In the genomic region with DNA sequence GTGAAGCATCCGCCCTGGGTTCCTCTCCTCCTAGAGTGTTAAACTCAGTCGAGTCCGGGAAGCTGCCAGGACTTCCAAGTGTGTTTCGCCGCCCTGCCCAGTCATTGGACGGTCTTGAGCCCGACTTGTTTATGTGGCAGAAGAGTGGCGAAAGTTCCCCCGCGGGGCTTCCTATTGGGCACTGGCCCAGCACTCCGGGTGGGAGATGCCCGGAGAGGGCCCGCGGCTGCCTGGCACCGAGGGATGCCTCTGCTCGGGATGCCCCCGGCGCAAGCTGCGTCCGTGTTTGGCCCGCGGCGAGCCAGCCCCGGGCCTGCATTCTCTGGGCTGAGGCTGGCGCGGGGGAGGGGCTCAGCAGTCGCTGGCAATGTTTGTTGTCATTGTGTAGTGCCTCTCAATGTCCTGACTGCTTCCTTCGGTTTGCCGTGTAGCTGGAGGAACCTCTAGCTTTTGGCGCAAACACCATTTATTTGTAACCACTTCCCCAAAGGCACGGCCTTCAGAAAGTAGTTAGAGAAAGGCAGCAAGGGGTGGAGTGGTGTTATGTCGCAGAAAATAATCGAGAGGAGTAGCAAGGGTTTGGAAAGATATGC, we compare ENCODE assay signal across 8 cellular contexts. TPM values are rescaled to one million over a fixed set of nuclear protein-coding genes. Genes with fewer than 3 reads are reported as not detected.
DNase-seq lines count a peak whose midpoint lies in the region; ATAC-seq and TF ChIP-seq lines count a peak whose summit lies in the region.

No MANE protein-coding gene starts in this region.

- DNase-seq in GM03348 (ENCODE audit: low spot score) (peak; percentile 75), H7 (peak; percentile 83), NB4 (ENCODE audit: low read depth) (peak; percentile 93), fibroblast of villous mesenchyme (ENCODE audit: low read depth) (peak; percentile 78), myocyte (ENCODE audit: low read depth) (peak; percentile 83), upper lobe of left lung (peak; percentile 88 to 91)
- DNase-seq in activated T-helper 1 cell treated with anti-CD3 and anti-CD28 coated beads, Interleukin-12 subunit alpha, Interleukin-12 subunit beta, Interleukin-2, Interleukin-4 antibody, amounts not matched to agents 30 ng/mL and 10 ng/mL and 1 ng/mL, durations not matched to agents 14 hours and 24 hours and 36 hours (ENCODE audit: low spot score) = peak; percentile 3
- no peak for DNase-seq in central memory CD4-positive, alpha-beta T cell

- no peak overlapping the region for H3K27ac Mint-ChIP-seq in activated T-helper 1 cell treated with anti-CD3 and anti-CD28 coated beads, Interleukin-12 subunit alpha, Interleukin-12 subunit beta, Interleukin-2, Interleukin-4 antibody, amounts not matched to agents 30 ng/mL and 10 ng/mL and 1 ng/mL, durations not matched to agents 14 hours and 24 hours and 36 hours

- peaks cover 18 to 35% (median 20%) of the 10 kb centered on the region in 4 donors for H3K4me1 ChIP-seq in upper lobe of left lung

- 0 to 5% methylated on average over 7 to 17 of the region's 33 CpGs for whole genome bisulfite sequencing in upper lobe of left lung, 2 donors

- no peak for TF ChIP-seq EP300 in upper lobe of left lung (IDR thresholded peaks at IDR 0.05)

- ATAC-seq in upper lobe of left lung (ENCODE audit: low FRiP score in 2 of 2) = peak; percentile 81

- no peak for TF ChIP-seq CTCF in NB4 (IDR thresholded peaks at IDR 0.05; ENCODE audit: low read depth, low read length)
- no peak for TF ChIP-seq CTCF in fibroblast of villous mesenchyme (IDR thresholded peaks at IDR 0.05; ENCODE audit: insufficient read depth, low read depth, low read length)
- TF ChIP-seq CTCF in upper lobe of left lung (IDR thresholded peaks at IDR 0.05) = no peak

- H3K27ac ChIP-seq in upper lobe of left lung = peak overlapping the region; percentile 87 to 96 (median 91)

- intact Hi-C loops in activated T-helper 1 cell treated with anti-CD3 and anti-CD28 coated beads, Interleukin-12 subunit alpha, Interleukin-12 subunit beta, Interleukin-2, Interleukin-4 antibody, amounts not matched to agents 30 ng/mL and 10 ng/mL and 1 ng/mL, durations not matched to agents 14 hours and 24 hours and 36 hours (cut with micrococcal nuclease) = loop anchor here (5.0 kb wide), 1 partner anchor 361 kb away; a partner anchor contains a TSS

- TF ChIP-seq POLR2A in NB4 (IDR thresholded peaks at IDR 0.05; ENCODE audit: extremely low read depth, insufficient read length) = peak; percentile 47
- peak in 3 of 4 donors; percentile 24 to 62 (median 56) for TF ChIP-seq POLR2A in upper lobe of left lung (IDR thresholded peaks at IDR 0.05)

- no peaks in the 10 kb centered on the region for H3K36me3 ChIP-seq in H7 (replicated peaks; ENCODE audit: control insufficient read depth, insufficient read depth, low read length)
- H3K36me3 ChIP-seq in upper lobe of left lung = no peaks in the 10 kb centered on the region

- H3K4me3 ChIP-seq in H7 (ENCODE audit: insufficient read depth, low read depth, low read length) = peak overlapping the region; percentile 76
- H3K4me3 ChIP-seq in NB4 (ENCODE audit: low read depth, low read length) = peak overlapping the region; percentile 75
- H3K4me3 ChIP-seq in fibroblast of villous mesenchyme (ENCODE audit: low read depth, low read length) = peak overlapping the region; percentile 89
- H3K4me3 ChIP-seq in upper lobe of left lung = peak overlapping the region; percentile 87 to 96 (median 93)

- no peaks in the 10 kb centered on the region for H3K9me3 ChIP-seq in upper lobe of left lung

- H3K4me1 Mint-ChIP-seq in activated T-helper 1 cell treated with anti-CD3 and anti-CD28 coated beads, Interleukin-12 subunit alpha, Interleukin-12 subunit beta, Interleukin-2, Interleukin-4 antibody, amounts not matched to agents 30 ng/mL and 10 ng/mL and 1 ng/mL, durations not matched to agents 14 hours and 24 hours and 36 hours (ENCODE audit: low read depth) = peaks cover 6% of the 10 kb centered on the region

- H3K4me3 Mint-ChIP-seq in activated T-helper 1 cell treated with anti-CD3 and anti-CD28 coated beads, Interleukin-12 subunit alpha, Interleukin-12 subunit beta, Interleukin-2, Interleukin-4 antibody, amounts not matched to agents 30 ng/mL and 10 ng/mL and 1 ng/mL, durations not matched to agents 14 hours and 24 hours and 36 hours = peak overlapping the region; percentile 75

- H3K27me3 ChIP-seq in H7 (ENCODE audit: control insufficient read depth, insufficient read depth, low read length) (peaks cover 6% of the 10 kb centered on the region), upper lobe of left lung (no peaks in the 10 kb centered on the region)

- no peaks in the 10 kb centered on the region for H3K9me3 Mint-ChIP-seq in activated T-helper 1 cell treated with anti-CD3 and anti-CD28 coated beads, Interleukin-12 subunit alpha, Interleukin-12 subunit beta, Interleukin-2, Interleukin-4 antibody, amounts not matched to agents 30 ng/mL and 10 ng/mL and 1 ng/mL, durations not matched to agents 14 hours and 24 hours and 36 hours

- H3K27me3 Mint-ChIP-seq in activated T-helper 1 cell treated with anti-CD3 and anti-CD28 coated beads, Interleukin-12 subunit alpha, Interleukin-12 subunit beta, Interleukin-2, Interleukin-4 antibody, amounts not matched to agents 30 ng/mL and 10 ng/mL and 1 ng/mL, durations not matched to agents 14 hours and 24 hours and 36 hours (ENCODE audit: insufficient read depth) = peaks cover 46% of the 10 kb centered on the region

- H3K36me3 Mint-ChIP-seq in activated T-helper 1 cell treated with anti-CD3 and anti-CD28 coated beads, Interleukin-12 subunit alpha, Interleukin-12 subunit beta, Interleukin-2, Interleukin-4 antibody, amounts not matched to agents 30 ng/mL and 10 ng/mL and 1 ng/mL, durations not matched to agents 14 hours and 24 hours and 36 hours (ENCODE audit: low read depth) = no peaks in the 10 kb centered on the region

RNA-seq across cellular contexts. Expression of a gene that starts 1.2 kb away (rescaled TPM):
- total RNA-seq in H7 (2014; rRNA removed; shearing (Covaris generic)) = 2.4 and 4.0 TPM in 2 replicates
- total RNA-seq in activated T-helper 1 cell treated with anti-CD3 and anti-CD28 coated beads, Interleukin-12 subunit alpha, Interleukin-12 subunit beta, Interleukin-2, Interleukin-4 antibody, amounts not matched to agents 30 ng/mL and 10 ng/mL and 1 ng/mL, durations not matched to agents 14 hours and 24 hours and 36 hours = 4.1 and 4.2 TPM in 2 replicates
- total RNA-seq in fibroblast of villous mesenchyme (113 and 189 TPM in 2 replicates), myocyte (163 and 175 TPM in 2 replicates), upper lobe of left lung (100 to 1,000 TPM in 4 of 6 donors, 10 to 100 TPM in 2; 71.7 to 383 (median 214) TPM)
- polyA plus RNA-seq in myocyte (2012) = 199 TPM

Comparison
In these comparisons a context has a peak if more than half of its experiments do, and no peak if none do; other contexts are left out.
1. RNA of a gene that starts 1.2 kb away (total RNA-seq): 71.7 to 383 TPM in upper lobe of left lung, 113 to 189 TPM in fibroblast of villous mesenchyme and 163 to 175 TPM in myocyte; 4.1 to 4.2 TPM in activated T-helper 1 cell treated with anti-CD3 and anti-CD28 coated beads, Interleukin-12 subunit alpha, Interleukin-12 subunit beta, Interleukin-2, Interleukin-4 antibody, amounts not matched to agents 30 ng/mL and 10 ng/mL and 1 ng/mL, durations not matched to agents 14 hours and 24 hours and 36 hours and 2.4 to 4.0 TPM in H7; every median in the first group is over 10 times any median in the second.
2. Peak in every context shown above with its lines, with median percentiles within 50 percentile points of each other: H3K4me3 ChIP-seq.